In the genomic region with DNA sequence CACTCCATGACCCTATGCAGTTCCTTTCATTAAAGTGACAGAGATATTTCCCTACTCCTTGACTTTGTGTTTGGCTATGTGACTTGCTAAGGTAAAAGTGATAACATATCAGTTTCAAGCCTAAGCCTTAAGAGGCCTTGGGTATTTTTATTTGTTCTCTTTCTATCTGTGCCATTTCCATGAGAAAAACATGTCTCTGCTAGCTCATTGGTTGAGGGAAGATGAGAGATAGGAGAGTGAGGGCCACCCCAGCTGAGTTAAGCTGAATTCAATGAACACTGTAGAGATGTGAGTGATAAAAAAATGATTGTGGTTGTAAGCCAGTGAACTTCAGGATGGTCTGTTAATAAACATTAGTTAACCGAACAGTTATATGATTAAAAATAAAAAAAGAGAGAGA, we compare ENCODE assay signal across 1 cellular context.
TF ChIP-seq lines count a peak whose summit lies in the region.

No MANE protein-coding gene starts in this region.

TF ChIP-seq in H1, 55 proteins besides CTCF, POLR2A, EP300 and RAD21:
- TF ChIP-seq, protein P1, sequence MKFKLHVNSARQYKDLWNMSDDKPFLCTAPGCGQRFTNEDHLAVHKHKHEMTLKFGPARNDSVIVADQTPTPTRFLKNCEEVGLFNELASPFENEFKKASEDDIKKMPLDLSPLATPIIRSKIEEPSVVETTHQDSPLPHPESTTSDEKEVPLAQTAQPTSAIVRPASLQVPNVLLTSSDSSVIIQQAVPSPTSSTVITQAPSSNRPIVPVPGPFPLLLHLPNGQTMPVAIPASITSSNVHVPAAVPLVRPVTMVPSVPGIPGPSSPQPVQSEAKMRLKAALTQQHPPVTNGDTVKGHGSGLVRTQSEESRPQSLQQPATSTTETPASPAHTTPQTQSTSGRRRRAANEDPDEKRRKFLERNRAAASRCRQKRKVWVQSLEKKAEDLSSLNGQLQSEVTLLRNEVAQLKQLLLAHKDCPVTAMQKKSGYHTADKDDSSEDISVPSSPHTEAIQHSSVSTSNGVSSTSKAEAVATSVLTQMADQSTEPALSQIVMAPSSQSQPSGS (IDR thresholded peaks at IDR 0.05; ENCODE audit: low read length), result no peak
- TF ChIP-seq, protein P2, sequence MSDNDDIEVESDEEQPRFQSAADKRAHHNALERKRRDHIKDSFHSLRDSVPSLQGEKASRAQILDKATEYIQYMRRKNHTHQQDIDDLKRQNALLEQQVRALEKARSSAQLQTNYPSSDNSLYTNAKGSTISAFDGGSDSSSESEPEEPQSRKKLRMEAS (IDR thresholded peaks at IDR 0.05), result no peak
- no peak for TF ChIP-seq BCL11A (IDR thresholded peaks at IDR 0.05; ENCODE audit: low read depth in 2 of 2, low read length in 2 of 2)
- TF ChIP-seq RXRA (IDR thresholded peaks at IDR 0.05; ENCODE audit: insufficient read depth, low read depth, low read length), result no peak
- TF ChIP-seq CBX5 (IDR thresholded peaks at IDR 0.05; ENCODE audit: low read depth, low read length), result no peak
- no peak for TF ChIP-seq SP2 (IDR thresholded peaks at IDR 0.05; ENCODE audit: low read length)
